In genomic region chr17:68603027-68603426, GRCh38 we compare ENCODE assay signal across 1 cellular context.
TF ChIP-seq lines count a peak whose summit lies in the region.

No MANE protein-coding gene starts in this region.

TF ChIP-seq in liver, 16 proteins besides CTCF, POLR2A, EP300 and RAD21:
- peak; percentile 10 for TF ChIP-seq ATF3 (IDR thresholded peaks at IDR 0.05)
- peak in 1 of 2 donors; percentile 8 for TF ChIP-seq RXRA (IDR thresholded peaks at IDR 0.05)
- no peak for TF ChIP-seq GABPA (IDR thresholded peaks at IDR 0.05 in 1 of 2, conservative IDR thresholded peaks at IDR 0.05 in 1 of 2)
TF ChIP-seq in liver: peak in this region for 2.
